12 cellular contexts compared by ENCODE assay signal in genomic region chr1:22709227-22709626, GRCh38. TPM values are rescaled to one million over a fixed set of nuclear protein-coding genes. Genes with fewer than 3 reads are reported as not detected.
DNase-seq lines count a peak whose midpoint lies in the region; ATAC-seq and TF ChIP-seq lines count a peak whose summit lies in the region.
"Had no signal": no experiment of that assay in that cellular context is flagged by ENCODE, and none has a peak within 500 bp of the region (broad histone marks: within the 10 kb centered on the region; RNA-seq: fewer than 3 reads in every experiment).

No MANE protein-coding gene starts in this region.

- no peak overlapping the region for H2AK5ac ChIP-seq in IMR-90 (ENCODE audit: low read depth, low read length)

- H3K36me3 Mint-ChIP-seq in CD14-positive monocyte = peaks cover 7 to 8% of the 10 kb centered on the region in 2 donors
- no peaks in the 10 kb centered on the region for H3K36me3 Mint-ChIP-seq in nephron (ENCODE audit: low read depth)

- H3K27me3 ChIP-seq in IMR-90 (ENCODE audit: control insufficient read depth, insufficient read depth, low read length) = no peaks in the 10 kb centered on the region
- H3K27me3 ChIP-seq: pancreas had no signal

- dilution Hi-C loops in IMR-90 (cut with HindIII; ENCODE audit: low sequenced_read_pairs, unreplicated experiment) = no loop called here

- H3K4me1 ChIP-seq in IMR-90 (ENCODE audit: control insufficient read depth, insufficient read depth, low read length) = peaks cover 16% of the 10 kb centered on the region

- intact Hi-C loops in CD14-positive monocyte (cut with micrococcal nuclease) (loop anchor here in 1 of 2 donors (10.0 kb wide), 2 partner anchors 156 to 226 kb away; no protein-coding TSS in a partner anchor), IMR-90 (cut with micrococcal nuclease) (no loop called here)

- WGBS in IMR-90 (ENCODE audit: extremely low coverage in 2 of 2, insufficient read length in 1 of 2), 2 experiments = no CpG with 5 or more reads among the region's 3 CpGs

- no peak overlapping the region for H4K8ac ChIP-seq in IMR-90 (ENCODE audit: low read depth in 2 of 2, low read length in 2 of 2)

- in situ Hi-C loops in IMR-90 (cut with MboI; ENCODE audit: low sequenced_read_pairs) = loop anchor here (10.0 kb wide), 1 partner anchor 176 kb away; no protein-coding TSS in a partner anchor

- H2AK9ac ChIP-seq in IMR-90 (replicated peaks; ENCODE audit: low read depth, low read length, poor library complexity) = no peak overlapping the region

- H2BK20ac ChIP-seq in IMR-90 (ENCODE audit: low read depth, low read length) = no peak overlapping the region

- H2AFZ ChIP-seq in IMR-90 (replicated peaks; ENCODE audit: low read length, poor library complexity) = no peak overlapping the region

- POLR2A ChIA-PET in IMR-90 (lab: Charles Lee; ENCODE audit: unreplicated experiment) = no interaction called here

- H3K9me1 ChIP-seq in IMR-90 (ENCODE audit: insufficient read depth, low read length) = peaks cover 10% of the 10 kb centered on the region; the same call in 1 of the 2 replicates

- H3K4me1 Mint-ChIP-seq in CD14-positive monocyte = peaks cover 30% of the 10 kb centered on the region
- peaks cover 36% of the 10 kb centered on the region for H3K4me1 Mint-ChIP-seq in nephron

- no peak overlapping the region for H3K18ac ChIP-seq in IMR-90 (ENCODE audit: low read depth, low read length)

- no peak overlapping the region for H3K4me3 ChIP-seq in IMR-90 (ENCODE audit: insufficient read depth, low read depth, low read length)
- H3K4me3 ChIP-seq in choroid plexus epithelial cell (ENCODE audit: low read depth, low read length) = no peak overlapping the region

- H4K91ac ChIP-seq in IMR-90 (ENCODE audit: insufficient read depth, low read depth, low read length) = no peak overlapping the region

- H3K27ac Mint-ChIP-seq in CD14-positive monocyte = peak overlapping the region in 5 of 7 donors; percentile 13 to 71 (median 43)
- peak overlapping the region; percentile 31 to 89 (median 72) for H3K27ac Mint-ChIP-seq in nephron
- H3K27ac Mint-ChIP-seq: activated T-helper 1 cell treated with anti-CD3 and anti-CD28 coated beads, Interleukin-12 subunit alpha, Interleukin-12 subunit beta, Interleukin-2, Interleukin-4 antibody, amounts not matched to agents 30 ng/mL and 10 ng/mL and 1 ng/mL, durations not matched to agents 14 hours and 24 hours and 36 hours had no signal

- H3K9ac ChIP-seq in IMR-90 (ENCODE audit: low read depth, low read length) = no peak overlapping the region

- no peak overlapping the region for H3K4ac ChIP-seq in IMR-90 (ENCODE audit: low read depth, low read length)

- CTCF ChIA-PET in IMR-90 (lab: Yijun Ruan, JAX) = interaction anchor here (0.5 to 0.8 kb wide), 4 partner anchors 47 to 544 kb away, joined by 3 to 8 read pairs (median 3); no protein-coding TSS in a partner anchor

- BruUV-seq in IMR-90 (replicated peaks; lab: Mats Ljungman, UMichigan) = no TSS peak

- ATAC-seq in IMR-90 (ENCODE audit: low read depth) (no peak), GM19397 (IDR thresholded peaks at IDR 0.05; ENCODE audit: unreplicated experiment) (no peak)

- no peak overlapping the region for H3K27ac ChIP-seq in IMR-90 (ENCODE audit: insufficient read depth, low read length)
- H3K27ac ChIP-seq: pancreas, tibial artery had no signal

- H3K27me3 Mint-ChIP-seq in CD14-positive monocyte (ENCODE audit: low read depth in 3 of 3) = peaks cover 30 to 42% (median 32%) of the 10 kb centered on the region in 3 donors
- H3K27me3 Mint-ChIP-seq in nephron (ENCODE audit: low read depth) = peaks cover 56% of the 10 kb centered on the region

- no peak for TF ChIP-seq POLR2A in IMR-90 (IDR thresholded peaks at IDR 0.05; ENCODE audit: low read depth, low read length)

- no peak overlapping the region for H3K14ac ChIP-seq in IMR-90 (replicated peaks; ENCODE audit: low read depth, low read length)

- no peak overlapping the region for H3K56ac ChIP-seq in IMR-90 (ENCODE audit: extremely low read depth, insufficient read depth, low read length)

- no peak overlapping the region for H2BK15ac ChIP-seq in IMR-90 (ENCODE audit: low read depth, low read length)

- TF ChIP-seq RAD21 in IMR-90 (IDR thresholded peaks at IDR 0.05; ENCODE audit: low read length) = peak; percentile 31; the same call in 1 of the 2 replicates

- no peaks in the 10 kb centered on the region for H3K9me3 ChIP-seq in IMR-90 (ENCODE audit: control insufficient read depth, insufficient read depth, low read length)
- H3K9me3 ChIP-seq: pancreas, tibial artery had no signal

- H2BK5ac ChIP-seq in IMR-90 (ENCODE audit: low read depth, low read length, poor library complexity, severe bottlenecking) = no peak overlapping the region

- H3K79me1 ChIP-seq in IMR-90 (ENCODE audit: low read depth in 1 of 2, low read length in 2 of 2) = peaks cover 16 to 26% of the 10 kb centered on the region in 2 experiments; a peak in 3 of 4 replicates

- no peak overlapping the region for H2BK120ac ChIP-seq in IMR-90 (ENCODE audit: low read depth, low read length)

- H3K4me2 ChIP-seq in IMR-90 (ENCODE audit: low read depth, low read length) = no peak overlapping the region

- H3K36me3 ChIP-seq in IMR-90 (ENCODE audit: control insufficient read depth, insufficient read depth, low read length) = no peaks in the 10 kb centered on the region
- H3K36me3 ChIP-seq: pancreas, tibial artery had no signal

- H3K4me3 Mint-ChIP-seq in CD14-positive monocyte (peak overlapping the region in 1 of 2 donors; percentile 69), nephron (peak overlapping the region; percentile 84 to 93 (median 86))

- no peak overlapping the region for H3K23ac ChIP-seq in IMR-90 (ENCODE audit: low read depth, low read length)

- H3K9me3 Mint-ChIP-seq in CD14-positive monocyte (peaks cover 0 to 9% (median 0%) of the 10 kb centered on the region in 7 donors), nephron (no peaks in the 10 kb centered on the region)
- H3K9me3 Mint-ChIP-seq: activated T-helper 1 cell treated with anti-CD3 and anti-CD28 coated beads, Interleukin-12 subunit alpha, Interleukin-12 subunit beta, Interleukin-2, Interleukin-4 antibody, amounts not matched to agents 30 ng/mL and 10 ng/mL and 1 ng/mL, durations not matched to agents 14 hours and 24 hours and 36 hours had no signal

- peaks cover 19% of the 10 kb centered on the region for H4K20me1 ChIP-seq in IMR-90 (ENCODE audit: insufficient read depth, low read length)

- DNase-seq in CD14-positive monocyte (ENCODE audit: low spot score) (no peak), IMR-90 (no peak), choroid plexus epithelial cell (ENCODE audit: low read depth) (no peak), NCI-H2171 (lab: John Stamatoyannopoulos, UW) (no peak), NCI-H226 (no peak)
- no peak for DNase-seq in stimulated activated naive CD4-positive, alpha-beta T cell (lab: John Stamatoyannopoulos, UW)
- DNase-seq: NCI-H1105 treated with DMSO at 0.1 percent for 48 hours, tibial artery had no signal

- TF ChIP-seq CTCF in CD14-positive monocyte (IDR thresholded peaks at IDR 0.05) (peak; percentile 15), IMR-90 (conservative IDR thresholded peaks at IDR 0.05; ENCODE audit: low read depth, low read length) (peak; percentile 38), choroid plexus epithelial cell (conservative IDR thresholded peaks at IDR 0.05; ENCODE audit: low read depth, low read length) (peak; percentile 20), nephron (IDR thresholded peaks at IDR 0.05; ENCODE audit: unreplicated experiment in 3 of 3) (peak in 1 of 3 experiments; percentile 15)

- H4K5ac ChIP-seq in IMR-90 (ENCODE audit: low read depth, low read length) = no peak overlapping the region

TF ChIP-seq in IMR-90, 13 proteins besides CTCF, POLR2A, EP300 and RAD21:
- no peak for TF ChIP-seq FOS (IDR thresholded peaks at IDR 0.05; ENCODE audit: low read depth, low read length)
- peak; percentile 30; the same call in 1 of the 2 replicates for TF ChIP-seq SMC3 (IDR thresholded peaks at IDR 0.05; ENCODE audit: low read depth, low read length)

RNA-seq across cellular contexts. Expression of gene EPHB2, which starts 1.4 kb away (rescaled TPM):
- 1 to 10 TPM; 2.9 to 3.4 TPM for polyA plus RNA-seq in CD14-positive monocyte
- total RNA-seq in IMR-90 (2012; rRNA removed) = 54.7 and 58.8 TPM in 2 replicates
- 52.3 and 53.6 TPM in 2 replicates for polyA plus RNA-seq in IMR-90 (2012; rRNA removed)
- polyA plus RNA-seq in IMR-90 (2012; cell fraction: cytosol; rRNA removed) = 25.1 and 54.3 TPM in 2 replicates
- polyA plus RNA-seq in IMR-90 (2012; cell fraction: nucleus; rRNA removed; ENCODE audit: low replicate concordance) = 18.5 and 36.7 TPM in 2 replicates
- total RNA-seq: activated T-helper 1 cell treated with anti-CD3 and anti-CD28 coated beads, Interleukin-12 subunit alpha, Interleukin-12 subunit beta, Interleukin-2, Interleukin-4 antibody, amounts not matched to agents 30 ng/mL and 10 ng/mL and 1 ng/mL, durations not matched to agents 14 hours and 24 hours and 36 hours had no signal

RNA-seq across cellular contexts. Expression of gene C1QB, which starts 56.2 kb away (rescaled TPM):
- polyA plus RNA-seq in CD14-positive monocyte = 1 to 10 TPM; 3.9 to 6.4 TPM
- not detected in 2 replicates for total RNA-seq in IMR-90 (2012; rRNA removed)
- polyA plus RNA-seq in IMR-90 (2012; rRNA removed) = not detected in 2 replicates
- not detected in 2 replicates for polyA plus RNA-seq in IMR-90 (2012; cell fraction: cytosol; rRNA removed)
- not detected in 2 replicates for polyA plus RNA-seq in IMR-90 (2012; cell fraction: nucleus; rRNA removed; ENCODE audit: low replicate concordance)
- total RNA-seq: activated T-helper 1 cell treated with anti-CD3 and anti-CD28 coated beads, Interleukin-12 subunit alpha, Interleukin-12 subunit beta, Interleukin-2, Interleukin-4 antibody, amounts not matched to agents 30 ng/mL and 10 ng/mL and 1 ng/mL, durations not matched to agents 14 hours and 24 hours and 36 hours had no signal

Comparison
In these comparisons a context has a peak if more than half of its experiments do, and no peak if none do; other contexts are left out.
1. RNA of gene EPHB2, which starts 1.4 kb away (polyA plus RNA-seq): 18.5 to 54.3 TPM in IMR-90; 2.9 to 3.4 TPM in CD14-positive monocyte; every median in the first group is over 4 times any median in the second.